1 cellular context compared by ENCODE assay signal in the genomic region with DNA sequence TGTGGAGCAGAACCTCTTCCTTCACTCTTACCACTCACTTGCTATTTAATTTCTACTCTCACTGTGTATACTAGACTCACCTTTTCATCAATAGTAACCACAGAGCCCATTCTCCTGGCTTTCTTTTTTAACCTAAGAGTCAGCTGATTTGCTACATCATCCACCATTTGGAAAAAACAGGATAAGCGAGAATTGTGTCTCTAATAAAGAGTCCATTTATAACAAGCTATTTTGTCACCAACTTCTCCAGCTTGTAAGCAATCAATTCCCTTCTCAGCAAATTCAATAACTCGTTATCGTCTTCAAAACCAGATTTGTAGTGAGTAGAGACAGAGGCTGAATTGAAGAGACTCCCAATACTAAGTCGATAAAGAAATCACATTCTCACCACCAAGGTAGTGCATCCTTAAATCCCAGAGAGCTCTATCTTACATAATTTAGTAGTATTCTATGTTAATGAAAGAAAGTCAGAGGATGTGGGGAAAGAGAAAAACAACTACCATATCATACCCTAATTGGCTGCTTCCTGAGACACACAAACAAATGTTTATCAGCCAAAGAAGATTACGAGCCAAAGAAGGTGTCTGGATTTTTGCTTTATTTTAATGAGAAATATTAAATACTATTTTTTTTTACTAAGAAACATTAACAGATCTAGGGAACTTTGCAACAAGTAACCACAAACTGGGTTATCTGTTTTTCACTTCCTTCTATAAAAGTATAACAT.
TF ChIP-seq lines count a peak whose summit lies in the region.

No MANE protein-coding gene starts in this region.

TF ChIP-seq in H1, 55 proteins besides CTCF, POLR2A, EP300 and RAD21:
- TF ChIP-seq RBBP5 (IDR thresholded peaks at IDR 0.05; ENCODE audit: borderline replicate concordance, low read depth, low read length) (no peak), SP1 (IDR thresholded peaks at IDR 0.05; ENCODE audit: low read depth, low read length) (no peak), SP2 (IDR thresholded peaks at IDR 0.05; ENCODE audit: low read length) (no peak)
